27 cellular contexts compared by ENCODE assay signal in genomic region chr6:169847773-169848380, GRCh38.
DNase-seq lines count a peak whose midpoint lies in the region; TF ChIP-seq lines count a peak whose summit lies in the region.
"Had no signal": no experiment of that assay in that cellular context is flagged by ENCODE, and none has a peak within 500 bp of the region (broad histone marks: within the 10 kb centered on the region; RNA-seq: fewer than 3 reads in every experiment).

No MANE protein-coding gene starts in this region.

- in situ Hi-C loops in GM23248 (cut with MboI), result no loop called here

- H3F3A ChIP-seq in GM23248 (ENCODE audit: insufficient read depth), result no peaks in the 10 kb centered on the region

- H3K27ac Mint-ChIP-seq in endodermal cell, result no peak overlapping the region
- no peak overlapping the region for H3K27ac Mint-ChIP-seq in endothelial cell (ENCODE audit: unreplicated experiment)
- H3K27ac Mint-ChIP-seq: activated CD4-positive, alpha-beta memory T cell treated with anti-CD3 and anti-CD28 coated beads, Interleukin-2, amount 10 ng/mL, durations not matched to agents 7 days and 5 days; activated naive CD8-positive, alpha-beta T cell treated with anti-CD3 and anti-CD28 coated beads, Interleukin-2, amount 10 ng/mL, durations not matched to agents 7 days and 5 days; activated T-helper 2 cell treated with anti-CD3 and anti-CD28 coated beads, Interferon-gamma antibody, Interleukin-2, Interleukin-4, amounts not matched to agents 10 μg/mL and 5 μg/mL and 100 μg/mL, durations not matched to agents 14 hours and 24 hours and 36 hours; CD4-positive, alpha-beta T cell; dendritic cell treated with granulocyte-macrophage colony-stimulating factor and Interleukin-4, amounts not matched to agents 40 ng/mL and 50 ng/mL, for 4 days; IgD-negative memory B cell; natural killer cell; T-helper 1 cell treated with Interleukin-12 subunit alpha and Interleukin-12 subunit beta and Interleukin-4 antibody, amounts not matched to agents 30 μg/mL and 1 μg/mL, for 36 hours had no signal

- H3K4me3 ChIP-seq in GM23248 (no peak overlapping the region), endodermal cell (ENCODE audit: low read length) (no peak overlapping the region), spleen (no peak overlapping the region)
- H3K4me3 ChIP-seq: ascending aorta, smooth muscle cell, transverse colon had no signal

- H3K9me2 ChIP-seq in GM23248 (ENCODE audit: insufficient read depth), result no peaks in the 10 kb centered on the region
- H3K9me2 ChIP-seq: SK-N-SH had no signal

- intact Hi-C loops in spleen (cut with DNase I; ENCODE audit: low total_unique reads), result no loop called here

- no peak overlapping the region for H2AFZ ChIP-seq in GM23248

- no peaks in the 10 kb centered on the region for H3K79me2 ChIP-seq in GM23248 (ENCODE audit: insufficient read depth)

- WGBS in GM23248 (ENCODE audit: low coverage in 1 of 2, low lambda C conversion rate in 2 of 2, missing lambda C conversion rate in 2 of 2), 2 experiments, result 25 to 27% methylated on average over 10 of the region's 10 CpGs
- WGBS in endodermal cell (ENCODE audit: insufficient coverage in 1 of 2, insufficient read length in 1 of 2), 2 experiments, result 92 to 94% methylated on average over 2 to 10 of the region's 10 CpGs
- 73 to 87% (median 84%) methylated on average over 9 to 10 of the region's 10 CpGs for WGBS in spleen, 5 donors

- no peak for TF ChIP-seq POLR2A in spleen (IDR thresholded peaks at IDR 0.05)

- H3K4me3 Mint-ChIP-seq in endodermal cell (no peak overlapping the region), endothelial cell (ENCODE audit: unreplicated experiment) (no peak overlapping the region)
- H3K4me3 Mint-ChIP-seq: activated CD4-positive, alpha-beta memory T cell treated with anti-CD3 and anti-CD28 coated beads, Interleukin-2, amount 10 ng/mL, durations not matched to agents 7 days and 5 days; activated naive CD8-positive, alpha-beta T cell treated with anti-CD3 and anti-CD28 coated beads, Interleukin-2, amount 10 ng/mL, durations not matched to agents 7 days and 5 days; CD4-positive, alpha-beta T cell; dendritic cell treated with granulocyte-macrophage colony-stimulating factor and Interleukin-4, amounts not matched to agents 40 ng/mL and 50 ng/mL, for 4 days; IgD-negative memory B cell; natural killer cell; T-helper 1 cell treated with Interleukin-12 subunit alpha and Interleukin-12 subunit beta and Interleukin-4 antibody, amounts not matched to agents 30 μg/mL and 1 μg/mL, for 36 hours had no signal

- no peaks in the 10 kb centered on the region for H3K9me3 ChIP-seq in GM23248 (ENCODE audit: low read depth)
- H3K9me3 ChIP-seq in endodermal cell (ENCODE audit: control insufficient read depth, low read length), result no peaks in the 10 kb centered on the region
- no peaks in the 10 kb centered on the region for H3K9me3 ChIP-seq in spleen
- H3K9me3 ChIP-seq: ascending aorta, SK-N-SH, transverse colon had no signal

- H3K36me3 Mint-ChIP-seq in endodermal cell (ENCODE audit: low read depth), result no peaks in the 10 kb centered on the region
- peaks cover under 1% of the 10 kb centered on the region for H3K36me3 Mint-ChIP-seq in endothelial cell (ENCODE audit: low read depth, unreplicated experiment)
- H3K36me3 Mint-ChIP-seq: activated naive CD8-positive, alpha-beta T cell treated with anti-CD3 and anti-CD28 coated beads, Interleukin-2, amount 10 ng/mL, durations not matched to agents 7 days and 5 days; natural killer cell had no signal

- H3K27me3 Mint-ChIP-seq in endodermal cell (ENCODE audit: insufficient read depth) (peaks cover 9% of the 10 kb centered on the region), endothelial cell (ENCODE audit: unreplicated experiment) (peaks cover 4% of the 10 kb centered on the region)
- H3K27me3 Mint-ChIP-seq: dendritic cell treated with granulocyte-macrophage colony-stimulating factor and Interleukin-4, amounts not matched to agents 40 ng/mL and 50 ng/mL, for 4 days had no signal

- DNase-seq in GM23248 (peak; percentile 37), LHCN-M2 (ENCODE audit: low read depth) (peak; percentile 3), endodermal cell (peak; percentile 19), spleen (peak; percentile 56), endothelial cell (ENCODE audit: low spot score) (no peak), hippocampal formation (lab: John Stamatoyannopoulos, UW) (no peak), DMS153 treated with DMSO at 0.1 percent for 48 hours (lab: John Stamatoyannopoulos, UW; ENCODE audit: unreplicated experiment) (no peak)
- DNase-seq: activated CD4-positive, alpha-beta memory T cell treated with anti-CD3 and anti-CD28 coated beads, Interleukin-2, amount 10 ng/mL, durations not matched to agents 7 days and 5 days; activated CD4-positive, alpha-beta T cell treated with anti-CD3 and anti-CD28 coated beads for 1 hour; activated naive CD8-positive, alpha-beta T cell treated with anti-CD3 and anti-CD28 coated beads, Interleukin-2, amount 10 ng/mL, durations not matched to agents 7 days and 5 days; CD4-positive, alpha-beta T cell; central memory CD4-positive, alpha-beta T cell; natural killer cell; NCI-H1436; NCI-H2081 treated with DMSO at 0.1 percent for 48 hours; NCI-H345; NCI-H748 treated with DMSO at 0.1 percent for 48 hours; retina; SK-N-SH; stimulated activated CD4-positive, alpha-beta T cell treated with anti-CD3 and anti-CD28 coated beads, Interleukin-2, amount 100 ng/mL, for 24 hours; transverse colon had no signal

- no peak overlapping the region for H3K9ac ChIP-seq in GM23248
- H3K9ac ChIP-seq in endodermal cell (ENCODE audit: extremely low read depth, low read length, poor library complexity, severe bottlenecking), result no peak overlapping the region
- H3K9ac ChIP-seq: SK-N-SH had no signal

- no peak for TF ChIP-seq CTCF in endodermal cell (conservative IDR thresholded peaks at IDR 0.05)
- no peak for TF ChIP-seq CTCF in spleen (IDR thresholded peaks at IDR 0.05 in 8 of 11, conservative IDR thresholded peaks at IDR 0.05 in 3 of 11)
- TF ChIP-seq CTCF in endothelial cell (IDR thresholded peaks at IDR 0.05; ENCODE audit: unreplicated experiment), result no peak

- H3K4me1 ChIP-seq in GM23248 (ENCODE audit: insufficient read depth), result no peaks in the 10 kb centered on the region
- H3K4me1 ChIP-seq in endodermal cell (ENCODE audit: control insufficient read depth, insufficient read depth, low read length), result no peaks in the 10 kb centered on the region
- H3K4me1 ChIP-seq in spleen, result peaks cover 0 to 13% (median 0%) of the 10 kb centered on the region in 6 donors
- H3K4me1 ChIP-seq: ascending aorta, transverse colon had no signal

- peaks cover 4% of the 10 kb centered on the region; the same call in 1 of the 2 replicates for H3K27me3 ChIP-seq in GM23248 (replicated peaks; ENCODE audit: insufficient read depth)
- no peaks in the 10 kb centered on the region for H3K27me3 ChIP-seq in endodermal cell (ENCODE audit: control insufficient read depth, insufficient read depth, low read length, poor library complexity, severe bottlenecking)
- peaks cover 0 to 18% (median 0%) of the 10 kb centered on the region in 7 donors for H3K27me3 ChIP-seq in spleen (replicated peaks in 1 of 7)
- H3K27me3 ChIP-seq: ascending aorta, transverse colon had no signal

- no peak overlapping the region for H3K27ac ChIP-seq in GM23248
- H3K27ac ChIP-seq in endodermal cell (ENCODE audit: low read depth, low read length), result no peak overlapping the region
- H3K27ac ChIP-seq in spleen, result no peak overlapping the region
- H3K27ac ChIP-seq: ascending aorta, transverse colon had no signal

- H3K4me1 Mint-ChIP-seq in endodermal cell, result peaks cover 14% of the 10 kb centered on the region
- H3K4me1 Mint-ChIP-seq in endothelial cell (ENCODE audit: unreplicated experiment), result peaks cover 30% of the 10 kb centered on the region
- H3K4me1 Mint-ChIP-seq: activated CD4-positive, alpha-beta memory T cell treated with anti-CD3 and anti-CD28 coated beads, Interleukin-2, amount 10 ng/mL, durations not matched to agents 7 days and 5 days; activated naive CD8-positive, alpha-beta T cell treated with anti-CD3 and anti-CD28 coated beads, Interleukin-2, amount 10 ng/mL, durations not matched to agents 7 days and 5 days had no signal

- H4K20me1 ChIP-seq in GM23248 (ENCODE audit: insufficient read depth), result no peaks in the 10 kb centered on the region

- H3K36me3 ChIP-seq in GM23248 (ENCODE audit: low read depth) (no peaks in the 10 kb centered on the region), endodermal cell (ENCODE audit: control insufficient read depth, insufficient read depth, low read length) (no peaks in the 10 kb centered on the region), spleen (no peaks in the 10 kb centered on the region)
- H3K36me3 ChIP-seq: ascending aorta, transverse colon had no signal

- no peaks in the 10 kb centered on the region for H3K9me3 Mint-ChIP-seq in endodermal cell
- no peaks in the 10 kb centered on the region for H3K9me3 Mint-ChIP-seq in endothelial cell (ENCODE audit: unreplicated experiment)
- H3K9me3 Mint-ChIP-seq: CD4-positive, alpha-beta T cell; natural killer cell had no signal

- no peak overlapping the region for H3K4me2 ChIP-seq in GM23248 (ENCODE audit: unreplicated experiment)
- H3K4me2 ChIP-seq: SK-N-SH, smooth muscle cell had no signal

Comparison
In these comparisons a context has a peak if more than half of its experiments do, and no peak if none do; other contexts are left out.
1. DNase-seq: peak in GM23248 (single experiment), LHCN-M2 (single experiment), endodermal cell (single experiment) and spleen (single experiment); none in endothelial cell (single experiment), hippocampal formation (0 of 2) and DMS153 treated with DMSO at 0.1 percent for 48 hours (single experiment).